1 cellular context compared by ENCODE assay signal in the genomic region with DNA sequence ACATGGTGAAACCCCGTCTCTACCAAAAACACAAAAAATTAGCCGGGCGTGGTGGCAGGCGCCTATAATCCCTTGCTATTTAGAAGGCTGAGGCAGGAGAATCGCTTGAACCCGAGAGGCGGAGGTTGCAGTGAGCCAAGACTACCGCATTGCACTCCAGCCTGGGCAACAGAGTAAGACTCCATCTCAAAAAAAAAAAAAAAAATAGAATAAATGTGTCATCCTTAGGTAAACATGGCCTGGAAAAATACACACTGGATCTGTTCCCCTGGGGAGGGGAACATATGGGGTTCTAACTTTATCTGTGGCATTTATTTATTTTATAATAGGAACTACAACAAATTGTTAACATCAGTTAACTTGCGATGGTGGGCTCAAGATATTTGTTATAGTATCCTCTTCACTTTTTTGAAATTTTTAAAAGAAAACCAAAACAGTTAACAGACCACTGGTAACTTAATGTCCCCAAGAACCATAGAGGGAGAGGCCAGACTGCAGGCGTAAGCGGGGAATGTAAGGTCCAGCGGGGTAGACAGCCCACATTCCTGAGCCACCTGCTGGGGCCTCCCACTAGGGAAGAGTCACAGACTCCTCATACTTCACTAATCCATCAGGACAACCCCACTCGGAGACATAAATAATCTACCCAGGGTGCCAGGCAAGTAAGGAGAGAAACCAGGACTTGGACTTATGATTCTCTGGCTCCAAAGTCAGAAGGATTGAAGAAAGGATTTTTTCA.
TF ChIP-seq lines count a peak whose summit lies in the region.

No MANE protein-coding gene starts in this region.

TF ChIP-seq in liver, 16 proteins besides CTCF, POLR2A, EP300 and RAD21:
- TF ChIP-seq, protein P1, sequence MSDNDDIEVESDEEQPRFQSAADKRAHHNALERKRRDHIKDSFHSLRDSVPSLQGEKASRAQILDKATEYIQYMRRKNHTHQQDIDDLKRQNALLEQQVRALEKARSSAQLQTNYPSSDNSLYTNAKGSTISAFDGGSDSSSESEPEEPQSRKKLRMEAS (IDR thresholded peaks at IDR 0.05) = no peak
- TF ChIP-seq JUND (IDR thresholded peaks at IDR 0.05) (peak in 1 of 2 donors; percentile 32), HNF4A (conservative IDR thresholded peaks at IDR 0.05) (peak in 1 of 2 donors; percentile 11), EGR1 (IDR thresholded peaks at IDR 0.05; ENCODE audit: low read depth in 2 of 2) (no peak), SP1 (IDR thresholded peaks at IDR 0.05) (no peak), FOXA1 (IDR thresholded peaks at IDR 0.05) (peak; percentile 60), HNF4G (IDR thresholded peaks at IDR 0.05) (no peak), YY1 (IDR thresholded peaks at IDR 0.05) (no peak), GABPA (IDR thresholded peaks at IDR 0.05 in 1 of 2, conservative IDR thresholded peaks at IDR 0.05 in 1 of 2) (no peak), RXRA (IDR thresholded peaks at IDR 0.05) (peak in 1 of 2 donors; percentile 11), TAF1 (conservative IDR thresholded peaks at IDR 0.05) (no peak), NR2F2 (IDR thresholded peaks at IDR 0.05) (no peak), FOXA2 (IDR thresholded peaks at IDR 0.05) (peak; percentile 66)
- TF ChIP-seq, protein P2, sequence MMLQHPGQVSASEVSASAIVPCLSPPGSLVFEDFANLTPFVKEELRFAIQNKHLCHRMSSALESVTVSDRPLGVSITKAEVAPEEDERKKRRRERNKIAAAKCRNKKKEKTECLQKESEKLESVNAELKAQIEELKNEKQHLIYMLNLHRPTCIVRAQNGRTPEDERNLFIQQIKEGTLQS (IDR thresholded peaks at IDR 0.05) = no peak
- TF ChIP-seq, protein P3, sequence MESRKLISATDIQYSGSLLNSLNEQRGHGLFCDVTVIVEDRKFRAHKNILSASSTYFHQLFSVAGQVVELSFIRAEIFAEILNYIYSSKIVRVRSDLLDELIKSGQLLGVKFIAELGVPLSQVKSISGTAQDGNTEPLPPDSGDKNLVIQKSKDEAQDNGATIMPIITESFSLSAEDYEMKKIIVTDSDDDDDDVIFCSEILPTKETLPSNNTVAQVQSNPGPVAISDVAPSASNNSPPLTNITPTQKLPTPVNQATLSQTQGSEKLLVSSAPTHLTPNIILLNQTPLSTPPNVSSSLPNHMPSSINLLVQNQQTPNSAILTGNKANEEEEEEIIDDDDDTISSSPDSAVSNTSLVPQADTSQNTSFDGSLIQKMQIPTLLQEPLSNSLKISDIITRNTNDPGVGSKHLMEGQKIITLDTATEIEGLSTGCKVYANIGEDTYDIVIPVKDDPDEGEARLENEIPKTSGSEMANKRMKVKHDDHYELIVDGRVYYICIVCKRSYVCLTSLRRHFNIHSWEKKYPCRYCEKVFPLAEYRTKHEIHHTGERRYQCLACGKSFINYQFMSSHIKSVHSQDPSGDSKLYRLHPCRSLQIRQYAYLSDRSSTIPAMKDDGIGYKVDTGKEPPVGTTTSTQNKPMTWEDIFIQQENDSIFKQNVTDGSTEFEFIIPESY (IDR thresholded peaks at IDR 0.05) = no peak
- TF ChIP-seq, protein P4, sequence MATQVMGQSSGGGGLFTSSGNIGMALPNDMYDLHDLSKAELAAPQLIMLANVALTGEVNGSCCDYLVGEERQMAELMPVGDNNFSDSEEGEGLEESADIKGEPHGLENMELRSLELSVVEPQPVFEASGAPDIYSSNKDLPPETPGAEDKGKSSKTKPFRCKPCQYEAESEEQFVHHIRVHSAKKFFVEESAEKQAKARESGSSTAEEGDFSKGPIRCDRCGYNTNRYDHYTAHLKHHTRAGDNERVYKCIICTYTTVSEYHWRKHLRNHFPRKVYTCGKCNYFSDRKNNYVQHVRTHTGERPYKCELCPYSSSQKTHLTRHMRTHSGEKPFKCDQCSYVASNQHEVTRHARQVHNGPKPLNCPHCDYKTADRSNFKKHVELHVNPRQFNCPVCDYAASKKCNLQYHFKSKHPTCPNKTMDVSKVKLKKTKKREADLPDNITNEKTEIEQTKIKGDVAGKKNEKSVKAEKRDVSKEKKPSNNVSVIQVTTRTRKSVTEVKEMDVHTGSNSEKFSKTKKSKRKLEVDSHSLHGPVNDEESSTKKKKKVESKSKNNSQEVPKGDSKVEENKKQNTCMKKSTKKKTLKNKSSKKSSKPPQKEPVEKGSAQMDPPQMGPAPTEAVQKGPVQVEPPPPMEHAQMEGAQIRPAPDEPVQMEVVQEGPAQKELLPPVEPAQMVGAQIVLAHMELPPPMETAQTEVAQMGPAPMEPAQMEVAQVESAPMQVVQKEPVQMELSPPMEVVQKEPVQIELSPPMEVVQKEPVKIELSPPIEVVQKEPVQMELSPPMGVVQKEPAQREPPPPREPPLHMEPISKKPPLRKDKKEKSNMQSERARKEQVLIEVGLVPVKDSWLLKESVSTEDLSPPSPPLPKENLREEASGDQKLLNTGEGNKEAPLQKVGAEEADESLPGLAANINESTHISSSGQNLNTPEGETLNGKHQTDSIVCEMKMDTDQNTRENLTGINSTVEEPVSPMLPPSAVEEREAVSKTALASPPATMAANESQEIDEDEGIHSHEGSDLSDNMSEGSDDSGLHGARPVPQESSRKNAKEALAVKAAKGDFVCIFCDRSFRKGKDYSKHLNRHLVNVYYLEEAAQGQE (IDR thresholded peaks at IDR 0.05) = no peak
